ENCODE assay signal across 30 cellular contexts in the genomic region with DNA sequence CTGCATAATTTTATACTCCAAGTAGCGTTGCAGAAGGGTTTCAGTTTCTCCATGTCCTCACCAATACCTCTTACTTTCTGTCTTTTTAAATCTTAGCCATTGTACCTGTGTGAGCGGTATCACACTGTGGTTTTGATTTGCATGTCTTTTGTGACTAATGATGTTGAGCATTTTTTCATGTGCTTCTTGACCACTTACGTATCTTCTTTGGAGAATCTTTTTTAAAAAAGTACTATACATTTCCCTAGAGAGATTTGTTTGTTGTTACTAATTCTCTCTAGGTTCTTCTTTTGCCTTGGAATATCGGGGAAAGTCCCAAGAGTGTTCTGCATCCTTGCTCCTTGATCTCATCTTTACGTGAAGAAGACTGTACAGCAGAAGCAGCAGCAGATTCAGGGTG.
DNase-seq lines count a peak whose midpoint lies in the region; ATAC-seq and TF ChIP-seq lines count a peak whose summit lies in the region.
"Had no signal": no experiment of that assay in that cellular context is flagged by ENCODE, and none has a peak within 500 bp of the region (broad histone marks: within the 10 kb centered on the region; RNA-seq: fewer than 3 reads in every experiment).

No MANE protein-coding gene starts in this region.

- peak overlapping the region; percentile 39 for H3K27ac Mint-ChIP-seq in activated naive CD8-positive, alpha-beta T cell treated with anti-CD3 and anti-CD28 coated beads, Interleukin-2, amount 50 U/mL, for 24 hours
- no peak overlapping the region for H3K27ac Mint-ChIP-seq in activated naive CD8-positive, alpha-beta T cell treated with anti-CD3 and anti-CD28 coated beads for 36 hours
- H3K27ac Mint-ChIP-seq in natural killer cell, result no peak overlapping the region
- H3K27ac Mint-ChIP-seq: activated CD4-positive, alpha-beta T cell treated with anti-CD3 and anti-CD28 coated beads for 36 hours; activated naive CD4-positive, alpha-beta T cell treated with anti-CD3 and anti-CD28 coated beads, Interleukin-2, amount 50 U/mL, for 24 hours had no signal

- H3K27ac ChIP-seq in caudate nucleus (ENCODE audit: low read depth, low read length), result no peak overlapping the region
- H3K27ac ChIP-seq: 22Rv1, C4-2B, GM23248, heart left ventricle, left ventricle myocardium inferior, RWPE1, SJSA1, upper lobe of right lung, VCaP had no signal

- no peaks in the 10 kb centered on the region for H3K9me3 Mint-ChIP-seq in activated naive CD8-positive, alpha-beta T cell treated with anti-CD3 and anti-CD28 coated beads, Interleukin-2, amount 50 U/mL, for 24 hours
- H3K9me3 Mint-ChIP-seq in activated naive CD8-positive, alpha-beta T cell treated with anti-CD3 and anti-CD28 coated beads for 36 hours, result no peaks in the 10 kb centered on the region
- H3K9me3 Mint-ChIP-seq in natural killer cell, result peaks cover 1 to 3% of the 10 kb centered on the region in 2 donors
- H3K9me3 Mint-ChIP-seq: activated naive CD4-positive, alpha-beta T cell treated with anti-CD3 and anti-CD28 coated beads, Interleukin-2, amount 50 U/mL, for 24 hours had no signal

- intact Hi-C loops in natural killer cell (cut with micrococcal nuclease), result no loop called here

- H3K4me1 Mint-ChIP-seq in activated naive CD8-positive, alpha-beta T cell treated with anti-CD3 and anti-CD28 coated beads, Interleukin-2, amount 50 U/mL, for 24 hours, result peaks cover 6% of the 10 kb centered on the region
- H3K4me1 Mint-ChIP-seq in activated naive CD8-positive, alpha-beta T cell treated with anti-CD3 and anti-CD28 coated beads for 36 hours, result no peaks in the 10 kb centered on the region
- H3K4me1 Mint-ChIP-seq in natural killer cell, result no peaks in the 10 kb centered on the region
- H3K4me1 Mint-ChIP-seq: activated CD4-positive, alpha-beta T cell treated with anti-CD3 and anti-CD28 coated beads for 36 hours; activated naive CD4-positive, alpha-beta T cell treated with anti-CD3 and anti-CD28 coated beads, Interleukin-2, amount 50 U/mL, for 24 hours had no signal

- H3K27me3 Mint-ChIP-seq in activated naive CD8-positive, alpha-beta T cell treated with anti-CD3 and anti-CD28 coated beads, Interleukin-2, amount 50 U/mL, for 24 hours, result no peaks in the 10 kb centered on the region
- H3K27me3 Mint-ChIP-seq in activated naive CD8-positive, alpha-beta T cell treated with anti-CD3 and anti-CD28 coated beads for 36 hours, result no peaks in the 10 kb centered on the region
- no peaks in the 10 kb centered on the region for H3K27me3 Mint-ChIP-seq in natural killer cell (ENCODE audit: low read depth in 2 of 2)
- H3K27me3 Mint-ChIP-seq: activated CD4-positive, alpha-beta T cell treated with anti-CD3 and anti-CD28 coated beads for 36 hours; activated naive CD4-positive, alpha-beta T cell treated with anti-CD3 and anti-CD28 coated beads, Interleukin-2, amount 50 U/mL, for 24 hours had no signal

- no peak for DNase-seq in activated naive CD8-positive, alpha-beta T cell treated with anti-CD3 and anti-CD28 coated beads, Interleukin-2, amount 50 U/mL, for 24 hours
- DNase-seq in activated naive CD8-positive, alpha-beta T cell treated with anti-CD3 and anti-CD28 coated beads for 36 hours, result no peak
- no peak for DNase-seq in NAMALWA (ENCODE audit: low spot score)
- DNase-seq in DMS79 (lab: John Stamatoyannopoulos, UW), result no peak
- no peak for DNase-seq in natural killer cell
- DNase-seq in caudate nucleus (lab: John Stamatoyannopoulos, UW), result no peak
- DNase-seq: activated CD4-positive, alpha-beta T cell treated with anti-CD3 and anti-CD28 coated beads for 36 hours; Calu3; foreskin melanocyte; GM23248; heart left ventricle; left ventricle myocardium inferior; NCI-H1092 treated with DMSO at 0.1 percent for 48 hours; NCI-H187 treated with DMSO at 0.1 percent for 48 hours; NCI-H2171; NCI-H510A; posterior cingulate gyrus; right cardiac atrium; stimulated activated naive CD4-positive, alpha-beta T cell treated with Interleukin-2 at 50 U/mL for 16 hours; T1000; upper lobe of right lung had no signal

- no peak for TF ChIP-seq CTCF in natural killer cell (IDR thresholded peaks at IDR 0.05)

- no peak for ATAC-seq in activated naive CD8-positive, alpha-beta T cell treated with anti-CD3 and anti-CD28 coated beads, Interleukin-2, amount 50 U/mL, for 24 hours
- peak; percentile 73 for ATAC-seq in GM21381 (IDR thresholded peaks at IDR 0.05; ENCODE audit: unreplicated experiment)
- ATAC-seq in HG03342 (IDR thresholded peaks at IDR 0.05; ENCODE audit: unreplicated experiment), result peak; percentile 70
- no peak for ATAC-seq in natural killer cell
- ATAC-seq: activated CD4-positive, alpha-beta T cell treated with anti-CD3 and anti-CD28 coated beads for 36 hours; heart left ventricle; K562; right cardiac atrium; upper lobe of right lung had no signal

- H3K36me3 Mint-ChIP-seq in activated naive CD8-positive, alpha-beta T cell treated with anti-CD3 and anti-CD28 coated beads, Interleukin-2, amount 50 U/mL, for 24 hours (ENCODE audit: low read depth), result peaks cover 8% of the 10 kb centered on the region
- H3K36me3 Mint-ChIP-seq in activated naive CD8-positive, alpha-beta T cell treated with anti-CD3 and anti-CD28 coated beads for 36 hours, result peaks cover 3% of the 10 kb centered on the region
- H3K36me3 Mint-ChIP-seq in natural killer cell, result no peaks in the 10 kb centered on the region

- H3K4me3 Mint-ChIP-seq in activated naive CD8-positive, alpha-beta T cell treated with anti-CD3 and anti-CD28 coated beads, Interleukin-2, amount 50 U/mL, for 24 hours, result no peak overlapping the region
- no peak overlapping the region for H3K4me3 Mint-ChIP-seq in activated naive CD8-positive, alpha-beta T cell treated with anti-CD3 and anti-CD28 coated beads for 36 hours
- no peak overlapping the region for H3K4me3 Mint-ChIP-seq in natural killer cell
- H3K4me3 Mint-ChIP-seq: activated CD4-positive, alpha-beta T cell treated with anti-CD3 and anti-CD28 coated beads for 36 hours; activated naive CD4-positive, alpha-beta T cell treated with anti-CD3 and anti-CD28 coated beads, Interleukin-2, amount 50 U/mL, for 24 hours had no signal

Comparison
In these comparisons a context has a peak if more than half of its experiments do, and no peak if none do; other contexts are left out.
1. ATAC-seq: peak in GM21381 (single experiment) and HG03342 (single experiment); none in activated naive CD8-positive, alpha-beta T cell treated with anti-CD3 and anti-CD28 coated beads, Interleukin-2, amount 50 U/mL, for 24 hours (single experiment) and natural killer cell (0 of 3).